ENCODE assay signal across 18 cellular contexts in the genomic region with DNA sequence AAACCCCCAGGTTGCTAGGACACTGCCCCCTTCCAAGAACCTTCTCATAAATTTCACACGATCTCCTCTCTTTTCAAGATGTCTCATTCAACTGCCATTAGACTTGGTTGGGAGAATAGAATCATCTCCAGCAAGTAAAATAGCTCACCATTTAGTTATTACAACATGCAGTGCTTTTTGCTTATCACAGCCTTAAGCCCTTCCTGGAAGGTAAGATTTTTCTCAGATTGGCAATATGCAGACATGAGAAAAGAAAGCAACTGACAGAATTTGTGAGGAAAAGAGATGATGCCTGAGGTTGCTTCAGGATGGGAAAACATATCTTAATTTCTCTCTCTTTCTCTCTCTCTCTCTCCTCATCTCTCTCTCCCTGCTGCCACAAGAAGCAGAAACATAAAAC.
DNase-seq lines count a peak whose midpoint lies in the region; ATAC-seq and TF ChIP-seq lines count a peak whose summit lies in the region.
"Had no signal": no experiment of that assay in that cellular context is flagged by ENCODE, and none has a peak within 500 bp of the region (broad histone marks: within the 10 kb centered on the region; RNA-seq: fewer than 3 reads in every experiment).

No MANE protein-coding gene starts in this region.

- H3K27ac ChIP-seq in GM23248, result peak overlapping the region; percentile 49
- H3K27ac ChIP-seq in RWPE2 (ENCODE audit: poor library complexity, severe bottlenecking), result peak overlapping the region; percentile 41
- peak overlapping the region; percentile 62 for H3K27ac ChIP-seq in osteoblast (ENCODE audit: low read depth, low read length)
- H3K27ac ChIP-seq in naive thymus-derived CD4-positive, alpha-beta T cell (ENCODE audit: low read depth, low read length), result no peak overlapping the region
- H3K27ac ChIP-seq: KMS-11, SJCRH30 had no signal

- ATAC-seq in RWPE2 (ENCODE audit: low read depth) (no peak), natural killer cell (no peak)
- no peak for ATAC-seq in naive thymus-derived CD4-positive, alpha-beta T cell
- ATAC-seq: Panc1 had no signal

- no peaks in the 10 kb centered on the region for H3K9me2 ChIP-seq in GM23248 (ENCODE audit: insufficient read depth)

- H3K9ac ChIP-seq in GM23248, result no peak overlapping the region
- H3K9ac ChIP-seq: KMS-11 had no signal

- in situ Hi-C loops in GM23248 (cut with MboI), result no loop called here

- H3K4me3 Mint-ChIP-seq in natural killer cell, result no peak overlapping the region
- H3K4me3 Mint-ChIP-seq in naive thymus-derived CD4-positive, alpha-beta T cell, result no peak overlapping the region
- H3K4me3 Mint-ChIP-seq: B cell, CD14-positive monocyte had no signal

- DNase-seq in GM23248, result peak; percentile 40
- no peak for DNase-seq in RWPE2 (ENCODE audit: low spot score)
- peak; percentile 33 for DNase-seq in choroid plexus epithelial cell (ENCODE audit: low read depth)
- no peak for DNase-seq in osteoblast (ENCODE audit: insufficient read length, low spot score, missing footprints)
- no peak for DNase-seq in NCI-H748 (lab: John Stamatoyannopoulos, UW; ENCODE audit: unreplicated experiment)
- DNase-seq in natural killer cell, result no peak
- DNase-seq in naive thymus-derived CD4-positive, alpha-beta T cell, result no peak
- DNase-seq: NCI-H1105, NCI-H146, NCI-H2029, NCI-H2227 treated with DMSO at 0.1 percent for 48 hours, NCI-H524, NCI-H82, SJCRH30 had no signal

- peak overlapping the region; percentile 46 for H3K4me2 ChIP-seq in GM23248 (ENCODE audit: unreplicated experiment)
- H3K4me2 ChIP-seq in osteoblast (ENCODE audit: insufficient read depth, low read length), result peak overlapping the region; percentile 56
- H3K4me2 ChIP-seq: KMS-11 had no signal

- intact Hi-C loops in natural killer cell (cut with micrococcal nuclease), result no loop called here
- intact Hi-C loops in naive thymus-derived CD4-positive, alpha-beta T cell (cut with micrococcal nuclease), result no loop called here

- H3K27me3 ChIP-seq in GM23248 (replicated peaks; ENCODE audit: insufficient read depth) (no peaks in the 10 kb centered on the region), RWPE2 (ENCODE audit: insufficient read depth, poor library complexity, severe bottlenecking) (no peaks in the 10 kb centered on the region), osteoblast (ENCODE audit: insufficient read depth, low read length) (no peaks in the 10 kb centered on the region)
- H3K27me3 ChIP-seq in naive thymus-derived CD4-positive, alpha-beta T cell (ENCODE audit: control insufficient read depth in 2 of 2, insufficient read depth in 2 of 2, low read length in 2 of 2), result no peaks in the 10 kb centered on the region
- H3K27me3 ChIP-seq: SJCRH30 had no signal

- H3K9me3 ChIP-seq in GM23248 (ENCODE audit: low read depth) (no peaks in the 10 kb centered on the region), RWPE2 (ENCODE audit: severe bottlenecking) (no peaks in the 10 kb centered on the region), osteoblast (ENCODE audit: low read depth, low read length) (no peaks in the 10 kb centered on the region)
- no peaks in the 10 kb centered on the region for H3K9me3 ChIP-seq in naive thymus-derived CD4-positive, alpha-beta T cell (ENCODE audit: control insufficient read depth in 2 of 3, low read length in 3 of 3)
- H3K9me3 ChIP-seq: SJCRH30 had no signal

- H4K20me1 ChIP-seq in GM23248 (ENCODE audit: insufficient read depth) (no peaks in the 10 kb centered on the region), osteoblast (ENCODE audit: insufficient read depth, low read length) (no peaks in the 10 kb centered on the region)

- POLR2A ChIA-PET in naive thymus-derived CD4-positive, alpha-beta T cell (lab: Charles Lee), result no interaction called here

- H3K9me3 Mint-ChIP-seq in natural killer cell, result peaks cover 0 to 5% of the 10 kb centered on the region in 2 donors
- peaks cover 0 to 1% (median 0%) of the 10 kb centered on the region in 11 donors for H3K9me3 Mint-ChIP-seq in naive thymus-derived CD4-positive, alpha-beta T cell

- no peak overlapping the region for H3K27ac Mint-ChIP-seq in natural killer cell
- H3K27ac Mint-ChIP-seq in naive thymus-derived CD4-positive, alpha-beta T cell, result no peak overlapping the region
- H3K27ac Mint-ChIP-seq: B cell, CD14-positive monocyte had no signal

- no peaks in the 10 kb centered on the region for H3K4me1 Mint-ChIP-seq in natural killer cell
- H3K4me1 Mint-ChIP-seq in naive thymus-derived CD4-positive, alpha-beta T cell, result peaks cover 0 to 2% (median 0%) of the 10 kb centered on the region in 7 donors
- H3K4me1 Mint-ChIP-seq: CD14-positive monocyte had no signal

- no peaks in the 10 kb centered on the region for H3K27me3 Mint-ChIP-seq in natural killer cell (ENCODE audit: low read depth in 2 of 2)
- H3K27me3 Mint-ChIP-seq in naive thymus-derived CD4-positive, alpha-beta T cell, result peaks cover 3 to 35% (median 11%) of the 10 kb centered on the region in 5 donors
- H3K27me3 Mint-ChIP-seq: B cell had no signal

- WGBS in GM23248 (ENCODE audit: low coverage in 1 of 2, low lambda C conversion rate in 2 of 2, missing lambda C conversion rate in 2 of 2), 2 experiments, result 10 to 35% methylated on average over 1 of the region's 1 CpG

- H3K4me1 ChIP-seq in GM23248 (ENCODE audit: insufficient read depth) (peaks cover 76% of the 10 kb centered on the region), RWPE2 (ENCODE audit: insufficient read depth, poor library complexity, severe bottlenecking) (peaks cover 45% of the 10 kb centered on the region), osteoblast (ENCODE audit: insufficient read depth, low read length) (peaks cover 47% of the 10 kb centered on the region)
- no peaks in the 10 kb centered on the region for H3K4me1 ChIP-seq in naive thymus-derived CD4-positive, alpha-beta T cell (ENCODE audit: control insufficient read depth in 2 of 2, insufficient read depth in 2 of 2, low read length in 2 of 2)

- TF ChIP-seq CTCF in RWPE2 (IDR thresholded peaks at IDR 0.05; ENCODE audit: poor library complexity, severe bottlenecking) (no peak), choroid plexus epithelial cell (conservative IDR thresholded peaks at IDR 0.05; ENCODE audit: low read depth, low read length) (no peak), osteoblast (IDR thresholded peaks at IDR 0.05; ENCODE audit: extremely low read depth, low read depth, low read length) (no peak), natural killer cell (IDR thresholded peaks at IDR 0.05) (no peak)

- CTCF ChIA-PET in naive thymus-derived CD4-positive, alpha-beta T cell (lab: Charles Lee), result no interaction called here

- H3K79me2 ChIP-seq in GM23248 (ENCODE audit: insufficient read depth), result no peaks in the 10 kb centered on the region
- no peaks in the 10 kb centered on the region for H3K79me2 ChIP-seq in osteoblast (ENCODE audit: insufficient read depth, low read length)

- peaks cover 60% of the 10 kb centered on the region for H3F3A ChIP-seq in GM23248 (ENCODE audit: insufficient read depth)

- H2AFZ ChIP-seq in GM23248 (peak overlapping the region; percentile 16; the same call in 1 of the 2 replicates), osteoblast (ENCODE audit: low read length) (peak overlapping the region; percentile 33)

- H3K4me3 ChIP-seq in GM23248, result peak overlapping the region; percentile 20; the same call in 1 of the 2 replicates
- no peak overlapping the region for H3K4me3 ChIP-seq in RWPE2 (ENCODE audit: severe bottlenecking)
- H3K4me3 ChIP-seq in choroid plexus epithelial cell (ENCODE audit: low read depth, low read length), result no peak overlapping the region
- no peak overlapping the region for H3K4me3 ChIP-seq in osteoblast (ENCODE audit: insufficient read depth, low read length)
- no peak overlapping the region for H3K4me3 ChIP-seq in naive thymus-derived CD4-positive, alpha-beta T cell (ENCODE audit: low read length)
- H3K4me3 ChIP-seq: SJCRH30 had no signal

- H3K36me3 ChIP-seq in GM23248 (ENCODE audit: low read depth), result no peaks in the 10 kb centered on the region
- no peaks in the 10 kb centered on the region for H3K36me3 ChIP-seq in RWPE2 (ENCODE audit: low read depth)
- no peaks in the 10 kb centered on the region for H3K36me3 ChIP-seq in osteoblast (ENCODE audit: insufficient read depth, low read length)
- H3K36me3 ChIP-seq in naive thymus-derived CD4-positive, alpha-beta T cell (ENCODE audit: control insufficient read depth in 2 of 3, insufficient read depth in 3 of 3, low read length in 3 of 3), result no peaks in the 10 kb centered on the region
- H3K36me3 ChIP-seq: SJCRH30 had no signal

- H3K36me3 Mint-ChIP-seq in natural killer cell, result no peaks in the 10 kb centered on the region
- no peaks in the 10 kb centered on the region for H3K36me3 Mint-ChIP-seq in naive thymus-derived CD4-positive, alpha-beta T cell
- H3K36me3 Mint-ChIP-seq: CD14-positive monocyte had no signal

Comparison
In these comparisons a context has a peak if more than half of its experiments do, and no peak if none do; other contexts are left out.
1. DNase-seq: peak in GM23248 (single experiment) and choroid plexus epithelial cell (single experiment); none in RWPE2 (single experiment), osteoblast (single experiment), NCI-H748 (single experiment), natural killer cell (single experiment) and naive thymus-derived CD4-positive, alpha-beta T cell (0 of 9).